In the genomic region with DNA sequence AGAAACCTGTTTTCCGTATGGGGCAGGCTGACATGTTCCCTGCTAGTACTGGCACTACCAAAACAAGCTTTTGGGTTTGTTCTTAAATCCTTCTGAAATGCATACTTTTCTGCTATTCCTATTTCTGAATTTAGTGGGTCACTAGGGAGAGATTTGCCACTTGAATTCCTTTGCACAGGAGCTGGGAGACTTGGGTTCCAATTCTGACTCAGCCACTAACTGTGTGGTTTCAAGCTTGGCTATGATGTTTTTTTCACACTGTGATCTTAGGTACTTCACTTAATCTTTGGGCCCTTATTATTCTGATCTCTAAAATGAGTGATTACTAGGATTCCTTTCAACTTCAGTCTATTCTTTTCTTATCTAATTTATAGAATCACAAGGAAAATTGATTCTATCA, we compare ENCODE assay signal across 1 cellular context.
TF ChIP-seq lines count a peak whose summit lies in the region.

No MANE protein-coding gene starts in this region.

TF ChIP-seq in H1, 55 proteins besides CTCF, POLR2A, EP300 and RAD21 (continued from another document):
- TF ChIP-seq, protein P1, sequence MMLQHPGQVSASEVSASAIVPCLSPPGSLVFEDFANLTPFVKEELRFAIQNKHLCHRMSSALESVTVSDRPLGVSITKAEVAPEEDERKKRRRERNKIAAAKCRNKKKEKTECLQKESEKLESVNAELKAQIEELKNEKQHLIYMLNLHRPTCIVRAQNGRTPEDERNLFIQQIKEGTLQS (IDR thresholded peaks at IDR 0.05; ENCODE audit: insufficient read depth, low read depth, low read length), result no peak
- TF ChIP-seq RBBP5 (IDR thresholded peaks at IDR 0.05; ENCODE audit: borderline replicate concordance, low read depth, low read length) (no peak), SUZ12 (IDR thresholded peaks at IDR 0.05; ENCODE audit: low read length) (no peak), ASH2L (IDR thresholded peaks at IDR 0.05; ENCODE audit: low read length) (no peak), CHD2 (IDR thresholded peaks at IDR 0.05; ENCODE audit: low read length) (no peak), JUN (IDR thresholded peaks at IDR 0.05; ENCODE audit: low read depth, low read length) (no peak), SIN3A (conservative IDR thresholded peaks at IDR 0.05 in 1 of 2, IDR thresholded peaks at IDR 0.05 in 1 of 2; ENCODE audit: low read depth in 1 of 2, low read length in 2 of 2) (no peak)
